ENCODE assay signal across 9 cellular contexts in the genomic region with DNA sequence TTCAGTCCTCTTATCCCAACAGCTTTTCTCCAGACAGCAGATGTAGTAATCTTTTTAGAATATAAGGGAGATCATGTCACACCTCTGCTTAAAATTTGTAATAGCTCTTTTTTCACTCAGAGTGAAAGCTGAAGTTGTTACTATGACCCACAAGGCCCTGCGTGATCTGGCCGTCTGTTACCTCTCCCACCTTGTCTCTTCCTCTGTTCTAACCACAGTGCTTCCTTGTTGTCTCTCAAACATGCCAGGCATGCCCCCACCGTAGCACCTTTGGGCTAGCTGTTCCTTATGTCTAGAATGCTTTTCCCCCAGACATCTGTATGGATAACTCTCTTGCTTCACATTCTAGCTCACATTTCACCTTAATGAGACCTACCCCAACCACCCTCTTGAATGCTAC. TPM values are rescaled to one million over a fixed set of nuclear protein-coding genes. Genes with fewer than 3 reads are reported as not detected.
DNase-seq lines count a peak whose midpoint lies in the region; ATAC-seq lines count a peak whose summit lies in the region.
"Had no signal": no experiment of that assay in that cellular context is flagged by ENCODE, and none has a peak within 500 bp of the region (broad histone marks: within the 10 kb centered on the region; RNA-seq: fewer than 3 reads in every experiment).

No MANE protein-coding gene starts in this region.

- peak; percentile 79 for DNase-seq in activated CD4-positive, alpha-beta T cell treated with anti-CD3 and anti-CD28 coated beads, Interleukin-2, amount 10 ng/mL, durations not matched to agents 24 days and 14 days
- peak; percentile 63 for DNase-seq in natural killer cell treated with Interleukin-12 subunit alpha and Interleukin-12 subunit beta and Interleukin-15 and Interleukin-18, amount 100 ng/mL, for 72 hours (ENCODE audit: low spot score)
- DNase-seq in NCI-H524 treated with DMSO at 0.1 percent for 48 hours (lab: John Stamatoyannopoulos, UW): no peak
- DNase-seq in NCI-H1048 (lab: John Stamatoyannopoulos, UW): no peak
- DNase-seq in posterior cingulate gyrus: no peak
- no peak for DNase-seq in posterior vena cava (ENCODE audit: low spot score)
- DNase-seq: KG1 had no signal

- peak overlapping the region; percentile 85 for H3K27ac Mint-ChIP-seq in activated CD4-positive, alpha-beta T cell treated with anti-CD3 and anti-CD28 coated beads, Interleukin-2, amount 10 ng/mL, durations not matched to agents 24 days and 14 days
- H3K27ac Mint-ChIP-seq in natural killer cell treated with Interleukin-12 subunit alpha and Interleukin-12 subunit beta and Interleukin-15 and Interleukin-18, amount 100 ng/mL, for 72 hours: peak overlapping the region; percentile 84 to 85

- ATAC-seq in GM18502 (IDR thresholded peaks at IDR 0.05; ENCODE audit: poor library complexity, unreplicated experiment) (peak; percentile 75), HG02763 (IDR thresholded peaks at IDR 0.05; ENCODE audit: unreplicated experiment) (peak; percentile 56)
- peak; percentile 87 to 93 for ATAC-seq in natural killer cell treated with Interleukin-12 subunit alpha and Interleukin-12 subunit beta and Interleukin-15 and Interleukin-18, amount 100 ng/mL, for 72 hours

- peaks cover 32% of the 10 kb centered on the region for H3K4me1 Mint-ChIP-seq in activated CD4-positive, alpha-beta T cell treated with anti-CD3 and anti-CD28 coated beads, Interleukin-2, amount 10 ng/mL, durations not matched to agents 24 days and 14 days
- H3K4me1 Mint-ChIP-seq in natural killer cell treated with Interleukin-12 subunit alpha and Interleukin-12 subunit beta and Interleukin-15 and Interleukin-18, amount 100 ng/mL, for 72 hours (ENCODE audit: low read depth in 2 of 2): peaks cover 29 to 38% of the 10 kb centered on the region in 2 donors

- peak overlapping the region; percentile 83 for H3K4me3 Mint-ChIP-seq in activated CD4-positive, alpha-beta T cell treated with anti-CD3 and anti-CD28 coated beads, Interleukin-2, amount 10 ng/mL, durations not matched to agents 24 days and 14 days
- H3K4me3 Mint-ChIP-seq in natural killer cell treated with Interleukin-12 subunit alpha and Interleukin-12 subunit beta and Interleukin-15 and Interleukin-18, amount 100 ng/mL, for 72 hours: peak overlapping the region; percentile 86

- no peaks in the 10 kb centered on the region for H3K27me3 Mint-ChIP-seq in activated CD4-positive, alpha-beta T cell treated with anti-CD3 and anti-CD28 coated beads, Interleukin-2, amount 10 ng/mL, durations not matched to agents 24 days and 14 days
- H3K27me3 Mint-ChIP-seq in natural killer cell treated with Interleukin-12 subunit alpha and Interleukin-12 subunit beta and Interleukin-15 and Interleukin-18, amount 100 ng/mL, for 72 hours: no peaks in the 10 kb centered on the region

- H3K36me3 Mint-ChIP-seq in activated CD4-positive, alpha-beta T cell treated with anti-CD3 and anti-CD28 coated beads, Interleukin-2, amount 10 ng/mL, durations not matched to agents 24 days and 14 days (ENCODE audit: low read depth): peaks cover 54% of the 10 kb centered on the region
- peaks cover 25% of the 10 kb centered on the region for H3K36me3 Mint-ChIP-seq in natural killer cell treated with Interleukin-12 subunit alpha and Interleukin-12 subunit beta and Interleukin-15 and Interleukin-18, amount 100 ng/mL, for 72 hours

- H3K9me3 Mint-ChIP-seq in activated CD4-positive, alpha-beta T cell treated with anti-CD3 and anti-CD28 coated beads, Interleukin-2, amount 10 ng/mL, durations not matched to agents 24 days and 14 days: no peaks in the 10 kb centered on the region
- no peaks in the 10 kb centered on the region for H3K9me3 Mint-ChIP-seq in natural killer cell treated with Interleukin-12 subunit alpha and Interleukin-12 subunit beta and Interleukin-15 and Interleukin-18, amount 100 ng/mL, for 72 hours

- intact Hi-C loops in activated CD4-positive, alpha-beta T cell treated with anti-CD3 and anti-CD28 coated beads, Interleukin-2, amount 10 ng/mL, durations not matched to agents 24 days and 14 days (cut with micrococcal nuclease): no loop called here
- intact Hi-C loops in posterior cingulate gyrus (cut with DNase I) (no loop called here), posterior vena cava (cut with DNase I) (no loop called here)

RNA-seq across cellular contexts. Expression of a gene that starts 6.5 kb away (rescaled TPM):
- total RNA-seq in activated CD4-positive, alpha-beta T cell treated with anti-CD3 and anti-CD28 coated beads, Interleukin-2, amount 10 ng/mL, durations not matched to agents 24 days and 14 days: 34.8 and 36.2 TPM in 2 replicates
- total RNA-seq in natural killer cell treated with Interleukin-12 subunit alpha and Interleukin-12 subunit beta and Interleukin-15 and Interleukin-18, amount 100 ng/mL, for 72 hours: 10 to 100 TPM; 33.8 to 42.2 TPM
- total RNA-seq in posterior vena cava: 10 to 100 TPM; 20.6 to 21.0 TPM

RNA-seq across cellular contexts. Expression of a gene that starts 22.4 kb away (rescaled TPM):
- 0.56 and 0.73 TPM in 2 replicates for total RNA-seq in activated CD4-positive, alpha-beta T cell treated with anti-CD3 and anti-CD28 coated beads, Interleukin-2, amount 10 ng/mL, durations not matched to agents 24 days and 14 days
- 1 to 10 TPM; 1.6 to 2.3 TPM for total RNA-seq in natural killer cell treated with Interleukin-12 subunit alpha and Interleukin-12 subunit beta and Interleukin-15 and Interleukin-18, amount 100 ng/mL, for 72 hours
- 10 to 100 TPM; 17.1 to 26.6 TPM for total RNA-seq in posterior vena cava

RNA-seq across cellular contexts. Expression of a gene that starts 34.8 kb away (rescaled TPM):
- 0.97 and 1.5 TPM in 2 replicates for total RNA-seq in activated CD4-positive, alpha-beta T cell treated with anti-CD3 and anti-CD28 coated beads, Interleukin-2, amount 10 ng/mL, durations not matched to agents 24 days and 14 days
- total RNA-seq in natural killer cell treated with Interleukin-12 subunit alpha and Interleukin-12 subunit beta and Interleukin-15 and Interleukin-18, amount 100 ng/mL, for 72 hours: 1 to 10 TPM in 1 of 2 donors, not detected in 1; 3.7 TPM
- total RNA-seq in posterior vena cava: 1 to 10 TPM; 1.9 to 2.8 TPM

RNA-seq across cellular contexts. Expression of a gene that starts 56.1 kb away (rescaled TPM):
- 18.5 and 18.6 TPM in 2 replicates for total RNA-seq in activated CD4-positive, alpha-beta T cell treated with anti-CD3 and anti-CD28 coated beads, Interleukin-2, amount 10 ng/mL, durations not matched to agents 24 days and 14 days
- total RNA-seq in natural killer cell treated with Interleukin-12 subunit alpha and Interleukin-12 subunit beta and Interleukin-15 and Interleukin-18, amount 100 ng/mL, for 72 hours: 10 to 100 TPM; 16.2 to 17.2 TPM
- 10 to 100 TPM; 20.4 to 23.8 TPM for total RNA-seq in posterior vena cava

Comparison
In these comparisons a context has a peak if more than half of its experiments do, and no peak if none do; other contexts are left out.
1. DNase-seq: peak in activated CD4-positive, alpha-beta T cell treated with anti-CD3 and anti-CD28 coated beads, Interleukin-2, amount 10 ng/mL, durations not matched to agents 24 days and 14 days (single experiment) and natural killer cell treated with Interleukin-12 subunit alpha and Interleukin-12 subunit beta and Interleukin-15 and Interleukin-18, amount 100 ng/mL, for 72 hours (single experiment); none in NCI-H524 treated with DMSO at 0.1 percent for 48 hours (single experiment), NCI-H1048 (single experiment), posterior cingulate gyrus (0 of 10) and posterior vena cava (single experiment).
2. RNA of a gene that starts 22.4 kb away (total RNA-seq): 17.1 to 26.6 TPM in posterior vena cava; 1.6 to 2.3 TPM in natural killer cell treated with Interleukin-12 subunit alpha and Interleukin-12 subunit beta and Interleukin-15 and Interleukin-18, amount 100 ng/mL, for 72 hours and 0.56 to 0.73 TPM in activated CD4-positive, alpha-beta T cell treated with anti-CD3 and anti-CD28 coated beads, Interleukin-2, amount 10 ng/mL, durations not matched to agents 24 days and 14 days; every median in the first group is over 4 times any median in the second.
3. Peak in every context shown above with its lines, with median percentiles within 50 percentile points of each other: ATAC-seq.